10 cellular contexts compared by ENCODE assay signal in genomic region chr9:131667576-131667975, GRCh38.
DNase-seq lines count a peak whose midpoint lies in the region; ATAC-seq and TF ChIP-seq lines count a peak whose summit lies in the region.
"Had no signal": no experiment of that assay in that cellular context is flagged by ENCODE, and none has a peak within 500 bp of the region (broad histone marks: within the 10 kb centered on the region; RNA-seq: fewer than 3 reads in every experiment).

No MANE protein-coding gene starts in this region.

- peak overlapping the region; percentile 63 to 79 for H3K27ac ChIP-seq in right atrium auricular region
- peak overlapping the region; percentile 68 for H3K27ac ChIP-seq in naive thymus-derived CD4-positive, alpha-beta T cell (ENCODE audit: low read depth, low read length)
- no peak overlapping the region for H3K27ac ChIP-seq in A673 (ENCODE audit: low read depth, low read length, poor library complexity, severe bottlenecking)
- H3K27ac ChIP-seq: C4-2B had no signal

- H3K4me1 ChIP-seq in right atrium auricular region (peaks cover 0 to 73% of the 10 kb centered on the region in 2 donors), A673 (ENCODE audit: insufficient read depth, low read length, poor library complexity, severe bottlenecking) (peaks cover 30% of the 10 kb centered on the region)
- peaks cover 59 to 77% of the 10 kb centered on the region in 2 donors for H3K4me1 ChIP-seq in naive thymus-derived CD4-positive, alpha-beta T cell (ENCODE audit: control insufficient read depth in 2 of 2, insufficient read depth in 2 of 2, low read length in 2 of 2)

- POLR2A ChIA-PET in naive thymus-derived CD4-positive, alpha-beta T cell (lab: Charles Lee) = interaction anchor here (1.0 to 1.9 kb wide), 5 partner anchors 10 to 76 kb away, joined by 3 to 6 read pairs (median 3); partner anchors contain the start of gene RAPGEF1
- POLR2A ChIA-PET in A673 (lab: Charles Lee; ENCODE audit: low non-redundant PET) = no interaction called here

- peaks cover 0 to 25% (median 0%) of the 10 kb centered on the region in 5 donors for H3K36me3 Mint-ChIP-seq in naive thymus-derived CD4-positive, alpha-beta T cell

- no peaks in the 10 kb centered on the region for H3K27me3 ChIP-seq in right atrium auricular region
- H3K27me3 ChIP-seq in naive thymus-derived CD4-positive, alpha-beta T cell (ENCODE audit: control insufficient read depth in 2 of 2, insufficient read depth in 2 of 2, low read length in 2 of 2) = no peaks in the 10 kb centered on the region
- no peaks in the 10 kb centered on the region for H3K27me3 ChIP-seq in A673 (replicated peaks; ENCODE audit: insufficient read depth, low read depth, low read length, poor library complexity)

- H3K27ac Mint-ChIP-seq in naive thymus-derived CD4-positive, alpha-beta T cell = peak overlapping the region; percentile 63 to 98 (median 89)

- BruUV-seq in A673 (replicated peaks; lab: Mats Ljungman, UMichigan) = no TSS peak

- no peak for TF ChIP-seq CTCF in right atrium auricular region (IDR thresholded peaks at IDR 0.05)
- no peak for TF ChIP-seq CTCF in A673 (conservative IDR thresholded peaks at IDR 0.05; ENCODE audit: low read depth, low read length)

- no peaks in the 10 kb centered on the region for H3K27me3 Mint-ChIP-seq in naive thymus-derived CD4-positive, alpha-beta T cell

- H3K9me3 ChIP-seq in right atrium auricular region (no peaks in the 10 kb centered on the region), A673 (ENCODE audit: low read depth, low read length, poor library complexity, severe bottlenecking) (no peaks in the 10 kb centered on the region)
- H3K9me3 ChIP-seq in naive thymus-derived CD4-positive, alpha-beta T cell (ENCODE audit: control insufficient read depth in 2 of 3, low read length in 3 of 3) = no peaks in the 10 kb centered on the region

- no peaks in the 10 kb centered on the region for H3K9me3 Mint-ChIP-seq in naive thymus-derived CD4-positive, alpha-beta T cell

- intact Hi-C loops in Right ventricle myocardium superior (cut with DNase I) = no loop called here
- intact Hi-C loops in naive thymus-derived CD4-positive, alpha-beta T cell (cut with micrococcal nuclease) = loop anchor here (5.0 to 10.0 kb wide), 3 partner anchors 35 to 273 kb away; partner anchors contain the start of gene PRRC2B (in 1 of the 2)
- intact Hi-C loops in A673 (cut with micrococcal nuclease; ENCODE audit: unreplicated experiment) = no loop called here

- CTCF ChIA-PET in naive thymus-derived CD4-positive, alpha-beta T cell (lab: Charles Lee) = interaction anchor here (1.0 to 2.0 kb wide), 3 partner anchors 9 to 32 kb away, joined by 3 to 4 read pairs (median 3); no protein-coding TSS in a partner anchor
- CTCF ChIA-PET in A673 (lab: Charles Lee) = no interaction called here

- H3K4me3 Mint-ChIP-seq in naive thymus-derived CD4-positive, alpha-beta T cell = peak overlapping the region; percentile 10 to 81 (median 74)

- DNase-seq in right atrium auricular region (ENCODE audit: low spot score) (no peak), Right ventricle myocardium superior (no peak), SKM-1 (lab: John Stamatoyannopoulos, UW; ENCODE audit: unreplicated experiment) (no peak), A673 (ENCODE audit: low spot score) (no peak), NCI-H128 (lab: John Stamatoyannopoulos, UW; ENCODE audit: unreplicated experiment) (no peak), islet precursor cell (no peak)
- DNase-seq in activated effector memory CD4-positive, alpha-beta T cell treated with Interleukin-2 at 50 U/mL for 16 hours = peak; percentile 45
- DNase-seq in naive thymus-derived CD4-positive, alpha-beta T cell = peak in 2 of 9 donors; percentile 16 to 71
- DNase-seq: NCI-H446 treated with DMSO at 0.1 percent for 48 hours had no signal

- H3K4me3 ChIP-seq in right atrium auricular region (no peak overlapping the region), A673 (ENCODE audit: low read depth, low read length, poor library complexity, severe bottlenecking) (no peak overlapping the region)
- H3K4me3 ChIP-seq in naive thymus-derived CD4-positive, alpha-beta T cell (ENCODE audit: low read length) = peak overlapping the region; percentile 40

- peaks cover 55 to 98% (median 86%) of the 10 kb centered on the region in 7 donors for H3K4me1 Mint-ChIP-seq in naive thymus-derived CD4-positive, alpha-beta T cell

- ATAC-seq in Right ventricle myocardium superior (ENCODE audit: poor library complexity) = no peak
- ATAC-seq in naive thymus-derived CD4-positive, alpha-beta T cell = peak; percentile 31

- no peaks in the 10 kb centered on the region for H3K36me3 ChIP-seq in right atrium auricular region
- H3K36me3 ChIP-seq in naive thymus-derived CD4-positive, alpha-beta T cell (ENCODE audit: control insufficient read depth in 2 of 3, insufficient read depth in 3 of 3, low read length in 3 of 3) = no peaks in the 10 kb centered on the region
- H3K36me3 ChIP-seq in A673 (ENCODE audit: insufficient read depth, low read length, poor library complexity, severe bottlenecking) = no peaks in the 10 kb centered on the region

Comparison
In these comparisons a context has a peak if more than half of its experiments do, and no peak if none do; other contexts are left out.
1. intact Hi-C loops: an anchor here in naive thymus-derived CD4-positive, alpha-beta T cell (5.0 to 10.0 kb wide); none called in Right ventricle myocardium superior and A673.